ENCODE assay signal across 34 cellular contexts in genomic region chr5:51908215-51908614, GRCh38.
"Had no signal": no experiment of that assay in that cellular context is flagged by ENCODE, and none has a peak within 500 bp of the region (broad histone marks: within the 10 kb centered on the region; RNA-seq: fewer than 3 reads in every experiment).

No MANE protein-coding gene starts in this region.

- H2AFZ ChIP-seq: PC-9 had no signal

- H3K4me3 ChIP-seq: PC-9 had no signal

- H3K4me2 ChIP-seq: KMS-11, PC-9 had no signal

- H3K36me3 ChIP-seq: brain microvascular endothelial cell, WERI-Rb-1 had no signal

- DNase-seq: activated CD4-positive, alpha-beta memory T cell treated with anti-CD3 and anti-CD28 coated beads, Interleukin-2, amount 10 ng/mL, durations not matched to agents 7 days and 5 days; activated CD4-positive, alpha-beta T cell treated with anti-CD3 and anti-CD28 coated beads for 1 hour; activated CD4-positive, alpha-beta T cell treated with anti-CD3 and anti-CD28 coated beads for 48 hours; activated CD4-positive, CD25-positive, alpha-beta regulatory T cell; activated CD8-positive, alpha-beta memory T cell treated with anti-CD3 and anti-CD28 coated beads for 24 hours; activated CD8-positive, alpha-beta memory T cell treated with anti-CD3 and anti-CD28 coated beads, Interleukin-2, amount 10 ng/mL, durations not matched to agents 7 days and 5 days; activated CD8-positive, alpha-beta memory T cell treated with anti-CD3 and anti-CD28 coated beads, Interleukin-2, amount 50 U/mL, for 48 hours; activated effector memory CD4-positive, alpha-beta T cell treated with Interleukin-2 at 50 U/mL for 16 hours; activated naive CD4-positive, alpha-beta T cell treated with anti-CD3 and anti-CD28 coated beads, Interleukin-2, amount 10 ng/mL, durations not matched to agents 7 days and 5 days; activated naive CD8-positive, alpha-beta T cell treated with anti-CD3 and anti-CD28 coated beads, Interleukin-2, amount 50 U/mL, for 24 hours; activated T-cell treated with anti-CD3 and anti-CD28 coated beads, Interleukin-2, amount 50 U/mL, for 48 hours; aorta; brain microvascular endothelial cell; central memory CD4-positive, alpha-beta T cell; MM.1S; MV-4-11; NCI-H1092; NCI-H1417; NCI-H146; NCI-H187 treated with DMSO at 0.1 percent for 48 hours; NCI-H2081; NCI-H2171 treated with DMSO at 0.1 percent for 48 hours; NCI-H2227 treated with DMSO at 0.1 percent for 48 hours; NCI-H446; NCI-H510A treated with DMSO at 0.1 percent for 48 hours; NCI-H69; PC-9; SIG-M5; WERI-Rb-1 had no signal

- H3K27ac ChIP-seq: brain microvascular endothelial cell, KMS-11, PC-9, RWPE1, WERI-Rb-1 had no signal

- H3K9ac ChIP-seq: KMS-11 had no signal

- FAIRE-seq: RCC 7860, TTC549 had no signal

- ATAC-seq: activated CD8-positive, alpha-beta memory T cell treated with anti-CD3 and anti-CD28 coated beads, Interleukin-2, amount 10 ng/mL, durations not matched to agents 7 days and 5 days; activated naive CD8-positive, alpha-beta T cell treated with anti-CD3 and anti-CD28 coated beads, Interleukin-2, amount 50 U/mL, for 24 hours; Right ventricle myocardium inferior had no signal

- H3K27me3 ChIP-seq: brain microvascular endothelial cell had no signal
